In the genomic region with DNA sequence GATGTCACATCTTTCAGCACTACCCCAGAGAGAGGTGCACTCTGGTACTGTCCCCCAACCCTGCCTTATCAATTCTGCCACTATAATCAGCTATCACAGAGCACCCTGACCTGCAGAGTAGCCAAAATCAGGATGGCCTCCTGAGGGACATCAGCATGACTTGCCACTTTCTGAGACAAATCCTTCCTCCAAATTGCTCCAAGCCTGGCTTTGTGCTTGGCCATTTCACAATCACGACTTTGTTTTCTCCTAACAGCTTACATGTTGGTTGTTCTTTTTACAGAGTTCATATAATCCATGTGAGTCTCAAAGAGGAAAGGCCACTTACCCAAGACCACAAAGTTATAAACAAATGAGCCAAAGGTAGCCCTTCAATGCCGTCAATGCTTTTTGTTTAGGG, we compare ENCODE assay signal across 29 cellular contexts.
"Had no signal": no experiment of that assay in that cellular context is flagged by ENCODE, and none has a peak within 500 bp of the region (broad histone marks: within the 10 kb centered on the region; RNA-seq: fewer than 3 reads in every experiment).

No MANE protein-coding gene starts in this region.

- H3K4me1 ChIP-seq: foreskin keratinocyte, gastroesophageal sphincter, heart left ventricle, lower lobe of right lung, prostate gland, right atrium auricular region, thyroid gland, vagina had no signal

- FAIRE-seq: colon, islet of Langerhans had no signal

- H3K4me2 ChIP-seq: hepatocyte, smooth muscle cell had no signal

- H3K4me3 Mint-ChIP-seq: mesothelial cell of epicardium; naive B cell; natural killer cell treated with Interleukin-12 subunit alpha and Interleukin-12 subunit beta and Interleukin-15 and Interleukin-18, amount 100 ng/mL, for 72 hours; stimulated activated naive CD8-positive, alpha-beta T cell treated with anti-CD3 and anti-CD28 coated beads, Interleukin-15, amount 100 ng/mL, for 72 hours had no signal

- H3K27ac ChIP-seq: dorsolateral prefrontal cortex, foreskin keratinocyte, gastroesophageal sphincter, heart left ventricle, hepatocyte, lower lobe of right lung, prostate gland, right atrium auricular region, thyroid gland, vagina had no signal

- H3K4me3 ChIP-seq: dorsolateral prefrontal cortex, gastroesophageal sphincter, heart left ventricle, hepatocyte, lower lobe of right lung, mucosa of descending colon, prostate gland, right atrium auricular region, smooth muscle cell, thyroid gland, vagina had no signal

- H3K27me3 ChIP-seq: gastroesophageal sphincter, hepatocyte, right atrium auricular region, thyroid gland, vagina had no signal

- H3K36me3 Mint-ChIP-seq: mesothelial cell of epicardium; naive B cell; natural killer cell treated with Interleukin-12 subunit alpha and Interleukin-12 subunit beta and Interleukin-15 and Interleukin-18, amount 100 ng/mL, for 72 hours had no signal

- H3K36me3 ChIP-seq: gastroesophageal sphincter, heart left ventricle, lower lobe of right lung, prostate gland, right atrium auricular region, thyroid gland, vagina had no signal

- H3K4me1 Mint-ChIP-seq: naive B cell; stimulated activated naive CD8-positive, alpha-beta T cell treated with anti-CD3 and anti-CD28 coated beads, Interleukin-15, amount 100 ng/mL, for 72 hours had no signal

- ATAC-seq: foreskin keratinocyte; gastroesophageal sphincter; heart left ventricle; left cardiac atrium; left ventricle myocardium superior; lower lobe of right lung; mucosa of descending colon; natural killer cell treated with Interleukin-12 subunit alpha and Interleukin-12 subunit beta and Interleukin-15 and Interleukin-18, amount 100 ng/mL, for 72 hours; sciatic nerve; stimulated activated naive CD8-positive, alpha-beta T cell treated with anti-CD3 and anti-CD28 coated beads, Interleukin-15, amount 100 ng/mL, for 72 hours had no signal

- H2AFZ ChIP-seq: hepatocyte had no signal

- H3K9me3 Mint-ChIP-seq: natural killer cell treated with Interleukin-12 subunit alpha and Interleukin-12 subunit beta and Interleukin-15 and Interleukin-18, amount 100 ng/mL, for 72 hours had no signal

- H3K27ac Mint-ChIP-seq: mesothelial cell of epicardium; natural killer cell treated with Interleukin-12 subunit alpha and Interleukin-12 subunit beta and Interleukin-15 and Interleukin-18, amount 100 ng/mL, for 72 hours; stimulated activated naive CD8-positive, alpha-beta T cell treated with anti-CD3 and anti-CD28 coated beads, Interleukin-15, amount 100 ng/mL, for 72 hours had no signal

- DNase-seq: dorsolateral prefrontal cortex; effector CD4-positive, alpha-beta T cell; foreskin keratinocyte; heart left ventricle; left cardiac atrium; left ventricle myocardium superior; lower lobe of right lung; mucosa of descending colon; naive B cell; nucleus accumbens; stimulated activated CD4-positive, alpha-beta T cell treated with anti-CD3 and anti-CD28 coated beads, Interleukin-12 subunit alpha, Interleukin-12 subunit beta, amount 100 ng/mL, for 4 hours; stimulated activated CD4-positive, alpha-beta T cell treated with anti-CD3 and anti-CD28 coated beads, Interleukin-1b, Interleukin-23, amount 100 ng/mL, for 48 hours; stimulated activated CD4-positive, alpha-beta T cell treated with anti-CD3 and anti-CD28 coated beads, Interleukin-4, amount 100 ng/mL, for 1 hour; stimulated activated CD8-positive, alpha-beta memory T cell treated with anti-CD3 and anti-CD28 coated beads, Interleukin-4, amount 100 ng/mL, for 48 hours; stimulated activated naive CD4-positive, alpha-beta T cell; stimulated activated naive CD8-positive, alpha-beta T cell treated with anti-CD3 and anti-CD28 coated beads, Interleukin-15, amount 100 ng/mL, for 72 hours; thyroid gland; trophoblast cell had no signal

- H3K9me3 ChIP-seq: gastroesophageal sphincter, heart left ventricle, lower lobe of right lung, mucosa of descending colon, prostate gland, thyroid gland, vagina had no signal

- H3K79me2 ChIP-seq: hepatocyte had no signal
